In the genomic region with DNA sequence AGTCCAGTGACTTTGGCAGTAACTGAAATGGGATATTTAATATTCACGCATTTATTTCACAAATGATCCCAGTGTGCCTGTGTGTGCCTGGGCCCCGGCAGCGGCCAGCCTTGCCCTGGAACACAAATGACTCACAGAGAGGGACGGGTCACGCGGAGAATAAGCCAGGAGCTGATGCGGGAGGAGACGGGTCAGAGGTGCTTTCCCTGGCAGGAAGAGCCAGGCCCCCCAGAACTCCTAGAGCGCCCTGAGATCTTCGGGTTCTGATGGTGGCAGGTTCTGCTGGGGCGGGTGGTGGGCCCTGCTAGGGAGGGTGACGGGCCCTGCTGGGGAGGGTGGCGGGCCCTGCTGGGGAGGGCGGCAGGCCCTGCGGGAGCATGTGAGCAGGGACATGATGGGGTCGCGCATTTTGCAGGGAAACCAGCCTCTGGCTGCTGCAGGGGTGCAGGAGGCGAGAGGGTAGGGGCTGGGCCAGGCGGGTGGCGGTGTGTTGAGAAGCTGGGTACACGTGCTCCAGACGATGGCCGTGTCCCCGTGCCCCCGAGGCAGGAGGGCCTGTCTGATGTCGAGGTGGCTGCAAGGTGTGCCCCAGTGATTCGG, we compare ENCODE assay signal across 1 cellular context.
TF ChIP-seq lines count a peak whose summit lies in the region.

No MANE protein-coding gene starts in this region.

TF ChIP-seq in GM23338, 12 proteins besides CTCF, POLR2A, EP300 and RAD21 (continued from another document):
- TF ChIP-seq, protein P1, sequence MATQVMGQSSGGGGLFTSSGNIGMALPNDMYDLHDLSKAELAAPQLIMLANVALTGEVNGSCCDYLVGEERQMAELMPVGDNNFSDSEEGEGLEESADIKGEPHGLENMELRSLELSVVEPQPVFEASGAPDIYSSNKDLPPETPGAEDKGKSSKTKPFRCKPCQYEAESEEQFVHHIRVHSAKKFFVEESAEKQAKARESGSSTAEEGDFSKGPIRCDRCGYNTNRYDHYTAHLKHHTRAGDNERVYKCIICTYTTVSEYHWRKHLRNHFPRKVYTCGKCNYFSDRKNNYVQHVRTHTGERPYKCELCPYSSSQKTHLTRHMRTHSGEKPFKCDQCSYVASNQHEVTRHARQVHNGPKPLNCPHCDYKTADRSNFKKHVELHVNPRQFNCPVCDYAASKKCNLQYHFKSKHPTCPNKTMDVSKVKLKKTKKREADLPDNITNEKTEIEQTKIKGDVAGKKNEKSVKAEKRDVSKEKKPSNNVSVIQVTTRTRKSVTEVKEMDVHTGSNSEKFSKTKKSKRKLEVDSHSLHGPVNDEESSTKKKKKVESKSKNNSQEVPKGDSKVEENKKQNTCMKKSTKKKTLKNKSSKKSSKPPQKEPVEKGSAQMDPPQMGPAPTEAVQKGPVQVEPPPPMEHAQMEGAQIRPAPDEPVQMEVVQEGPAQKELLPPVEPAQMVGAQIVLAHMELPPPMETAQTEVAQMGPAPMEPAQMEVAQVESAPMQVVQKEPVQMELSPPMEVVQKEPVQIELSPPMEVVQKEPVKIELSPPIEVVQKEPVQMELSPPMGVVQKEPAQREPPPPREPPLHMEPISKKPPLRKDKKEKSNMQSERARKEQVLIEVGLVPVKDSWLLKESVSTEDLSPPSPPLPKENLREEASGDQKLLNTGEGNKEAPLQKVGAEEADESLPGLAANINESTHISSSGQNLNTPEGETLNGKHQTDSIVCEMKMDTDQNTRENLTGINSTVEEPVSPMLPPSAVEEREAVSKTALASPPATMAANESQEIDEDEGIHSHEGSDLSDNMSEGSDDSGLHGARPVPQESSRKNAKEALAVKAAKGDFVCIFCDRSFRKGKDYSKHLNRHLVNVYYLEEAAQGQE (IDR thresholded peaks at IDR 0.05; ENCODE audit: unreplicated experiment), result no peak
- TF ChIP-seq, protein P2, sequence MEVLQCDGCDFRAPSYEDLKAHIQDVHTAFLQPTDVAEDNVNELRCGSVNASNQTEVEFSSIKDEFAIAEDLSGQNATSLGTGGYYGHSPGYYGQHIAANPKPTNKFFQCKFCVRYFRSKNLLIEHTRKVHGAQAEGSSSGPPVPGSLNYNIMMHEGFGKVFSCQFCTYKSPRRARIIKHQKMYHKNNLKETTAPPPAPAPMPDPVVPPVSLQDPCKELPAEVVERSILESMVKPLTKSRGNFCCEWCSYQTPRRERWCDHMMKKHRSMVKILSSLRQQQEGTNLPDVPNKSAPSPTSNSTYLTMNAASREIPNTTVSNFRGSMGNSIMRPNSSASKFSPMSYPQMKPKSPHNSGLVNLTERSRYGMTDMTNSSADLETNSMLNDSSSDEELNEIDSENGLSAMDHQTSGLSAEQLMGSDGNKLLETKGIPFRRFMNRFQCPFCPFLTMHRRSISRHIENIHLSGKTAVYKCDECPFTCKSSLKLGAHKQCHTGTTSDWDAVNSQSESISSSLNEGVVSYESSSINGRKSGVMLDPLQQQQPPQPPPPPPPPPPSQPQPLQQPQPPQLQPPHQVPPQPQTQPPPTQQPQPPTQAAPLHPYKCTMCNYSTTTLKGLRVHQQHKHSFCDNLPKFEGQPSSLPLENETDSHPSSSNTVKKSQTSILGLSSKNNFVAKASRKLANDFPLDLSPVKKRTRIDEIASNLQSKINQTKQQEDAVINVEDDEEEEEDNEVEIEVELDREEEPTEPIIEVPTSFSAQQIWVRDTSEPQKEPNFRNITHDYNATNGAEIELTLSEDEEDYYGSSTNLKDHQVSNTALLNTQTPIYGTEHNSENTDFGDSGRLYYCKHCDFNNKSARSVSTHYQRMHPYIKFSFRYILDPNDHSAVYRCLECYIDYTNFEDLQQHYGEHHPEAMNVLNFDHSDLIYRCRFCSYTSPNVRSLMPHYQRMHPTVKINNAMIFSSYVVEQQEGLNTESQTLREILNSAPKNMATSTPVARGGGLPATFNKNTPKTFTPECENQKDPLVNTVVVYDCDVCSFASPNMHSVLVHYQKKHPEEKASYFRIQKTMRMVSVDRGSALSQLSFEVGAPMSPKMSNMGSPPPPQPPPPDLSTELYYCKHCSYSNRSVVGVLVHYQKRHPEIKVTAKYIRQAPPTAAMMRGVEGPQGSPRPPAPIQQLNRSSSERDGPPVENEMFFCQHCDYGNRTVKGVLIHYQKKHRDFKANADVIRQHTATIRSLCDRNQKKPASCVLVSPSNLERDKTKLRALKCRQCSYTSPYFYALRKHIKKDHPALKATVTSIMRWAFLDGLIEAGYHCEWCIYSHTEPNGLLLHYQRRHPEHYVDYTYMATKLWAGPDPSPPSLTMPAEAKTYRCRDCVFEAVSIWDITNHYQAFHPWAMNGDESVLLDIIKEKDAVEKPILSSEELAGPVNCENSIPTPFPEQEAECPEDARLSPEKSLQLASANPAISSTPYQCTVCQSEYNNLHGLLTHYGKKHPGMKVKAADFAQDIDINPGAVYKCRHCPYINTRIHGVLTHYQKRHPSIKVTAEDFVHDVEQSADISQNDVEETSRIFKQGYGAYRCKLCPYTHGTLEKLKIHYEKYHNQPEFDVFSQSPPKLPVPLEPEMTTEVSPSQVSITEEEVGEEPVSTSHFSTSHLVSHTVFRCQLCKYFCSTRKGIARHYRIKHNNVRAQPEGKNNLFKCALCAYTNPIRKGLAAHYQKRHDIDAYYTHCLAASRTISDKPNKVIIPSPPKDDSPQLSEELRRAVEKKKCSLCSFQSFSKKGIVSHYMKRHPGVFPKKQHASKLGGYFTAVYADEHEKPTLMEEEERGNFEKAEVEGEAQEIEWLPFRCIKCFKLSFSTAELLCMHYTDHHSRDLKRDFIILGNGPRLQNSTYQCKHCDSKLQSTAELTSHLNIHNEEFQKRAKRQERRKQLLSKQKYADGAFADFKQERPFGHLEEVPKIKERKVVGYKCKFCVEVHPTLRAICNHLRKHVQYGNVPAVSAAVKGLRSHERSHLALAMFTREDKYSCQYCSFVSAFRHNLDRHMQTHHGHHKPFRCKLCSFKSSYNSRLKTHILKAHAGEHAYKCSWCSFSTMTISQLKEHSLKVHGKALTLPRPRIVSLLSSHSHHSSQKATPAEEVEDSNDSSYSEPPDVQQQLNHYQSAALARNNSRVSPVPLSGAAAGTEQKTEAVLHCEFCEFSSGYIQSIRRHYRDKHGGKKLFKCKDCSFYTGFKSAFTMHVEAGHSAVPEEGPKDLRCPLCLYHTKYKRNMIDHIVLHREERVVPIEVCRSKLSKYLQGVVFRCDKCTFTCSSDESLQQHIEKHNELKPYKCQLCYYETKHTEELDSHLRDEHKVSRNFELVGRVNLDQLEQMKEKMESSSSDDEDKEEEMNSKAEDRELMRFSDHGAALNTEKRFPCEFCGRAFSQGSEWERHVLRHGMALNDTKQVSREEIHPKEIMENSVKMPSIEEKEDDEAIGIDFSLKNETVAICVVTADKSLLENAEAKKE (CRISPR knock-in tag; IDR thresholded peaks at IDR 0.05), result no peak
- TF ChIP-seq NANOG (IDR thresholded peaks at IDR 0.05; ENCODE audit: borderline replicate concordance), result no peak
- no peak for TF ChIP-seq STAT1 (IDR thresholded peaks at IDR 0.05; ENCODE audit: unreplicated experiment)
- no peak for TF ChIP-seq CREB1 (CRISPR knock-in tag; IDR thresholded peaks at IDR 0.05; ENCODE audit: low read depth)
- TF ChIP-seq ZNF114 (CRISPR knock-in tag; IDR thresholded peaks at IDR 0.05), result no peak
- TF ChIP-seq POLR2AphosphoS5 (IDR thresholded peaks at IDR 0.05; ENCODE audit: low read depth), result no peak
- no peak for TF ChIP-seq EZH2phosphoT487 (IDR thresholded peaks at IDR 0.05; ENCODE audit: unreplicated experiment)
- TF ChIP-seq JUNB (IDR thresholded peaks at IDR 0.05; ENCODE audit: unreplicated experiment), result no peak
- no peak for TF ChIP-seq ETS1 (IDR thresholded peaks at IDR 0.05)
